1 cellular context compared by ENCODE assay signal in the genomic region with DNA sequence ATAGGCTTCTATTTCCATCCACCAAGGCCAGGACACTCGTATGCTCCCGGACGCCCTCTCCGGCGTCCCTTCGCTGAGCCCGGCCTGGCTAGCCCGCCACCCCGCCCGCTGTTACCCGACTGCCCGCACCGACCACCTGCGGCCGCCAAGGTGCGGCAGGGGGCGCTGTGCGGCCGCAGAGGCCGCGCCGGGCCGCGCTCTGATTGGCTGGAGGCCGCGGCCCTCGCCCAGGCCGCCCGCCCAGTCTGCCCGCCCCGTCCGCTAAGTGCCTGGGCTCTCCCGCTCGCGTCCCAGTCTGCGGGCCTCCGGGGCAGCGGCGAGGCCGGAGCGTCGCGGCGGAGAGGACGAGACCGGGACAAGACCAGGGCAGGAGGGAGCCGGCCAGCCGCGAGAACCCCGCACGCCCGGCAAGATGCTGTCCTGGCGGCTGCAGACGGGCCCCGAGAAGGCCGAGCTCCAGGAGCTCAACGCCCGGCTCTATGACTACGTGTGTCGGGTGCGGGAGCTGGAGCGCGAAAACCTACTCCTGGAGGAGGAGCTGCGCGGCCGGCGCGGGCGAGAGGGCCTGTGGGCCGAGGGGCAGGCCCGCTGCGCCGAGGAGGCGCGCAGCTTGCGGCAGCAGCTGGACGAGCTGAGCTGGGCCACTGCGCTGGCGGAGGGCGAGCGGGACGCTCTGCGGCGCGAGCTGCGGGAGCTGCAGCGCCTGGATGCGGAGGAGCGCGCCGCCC.
TF ChIP-seq lines count a peak whose summit lies in the region.

A gene with protein sequence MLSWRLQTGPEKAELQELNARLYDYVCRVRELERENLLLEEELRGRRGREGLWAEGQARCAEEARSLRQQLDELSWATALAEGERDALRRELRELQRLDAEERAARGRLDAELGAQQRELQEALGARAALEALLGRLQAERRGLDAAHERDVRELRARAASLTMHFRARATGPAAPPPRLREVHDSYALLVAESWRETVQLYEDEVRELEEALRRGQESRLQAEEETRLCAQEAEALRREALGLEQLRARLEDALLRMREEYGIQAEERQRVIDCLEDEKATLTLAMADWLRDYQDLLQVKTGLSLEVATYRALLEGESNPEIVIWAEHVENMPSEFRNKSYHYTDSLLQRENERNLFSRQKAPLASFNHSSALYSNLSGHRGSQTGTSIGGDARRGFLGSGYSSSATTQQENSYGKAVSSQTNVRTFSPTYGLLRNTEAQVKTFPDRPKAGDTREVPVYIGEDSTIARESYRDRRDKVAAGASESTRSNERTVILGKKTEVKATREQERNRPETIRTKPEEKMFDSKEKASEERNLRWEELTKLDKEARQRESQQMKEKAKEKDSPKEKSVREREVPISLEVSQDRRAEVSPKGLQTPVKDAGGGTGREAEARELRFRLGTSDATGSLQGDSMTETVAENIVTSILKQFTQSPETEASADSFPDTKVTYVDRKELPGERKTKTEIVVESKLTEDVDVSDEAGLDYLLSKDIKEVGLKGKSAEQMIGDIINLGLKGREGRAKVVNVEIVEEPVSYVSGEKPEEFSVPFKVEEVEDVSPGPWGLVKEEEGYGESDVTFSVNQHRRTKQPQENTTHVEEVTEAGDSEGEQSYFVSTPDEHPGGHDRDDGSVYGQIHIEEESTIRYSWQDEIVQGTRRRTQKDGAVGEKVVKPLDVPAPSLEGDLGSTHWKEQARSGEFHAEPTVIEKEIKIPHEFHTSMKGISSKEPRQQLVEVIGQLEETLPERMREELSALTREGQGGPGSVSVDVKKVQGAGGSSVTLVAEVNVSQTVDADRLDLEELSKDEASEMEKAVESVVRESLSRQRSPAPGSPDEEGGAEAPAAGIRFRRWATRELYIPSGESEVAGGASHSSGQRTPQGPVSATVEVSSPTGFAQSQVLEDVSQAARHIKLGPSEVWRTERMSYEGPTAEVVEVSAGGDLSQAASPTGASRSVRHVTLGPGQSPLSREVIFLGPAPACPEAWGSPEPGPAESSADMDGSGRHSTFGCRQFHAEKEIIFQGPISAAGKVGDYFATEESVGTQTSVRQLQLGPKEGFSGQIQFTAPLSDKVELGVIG (N-terminal part only) (plus strand): TSS at position 293 of the 728 bp plus-strand sequence. CDS start 120 bp downstream, at position 413.

TF ChIP-seq in Ishikawa, 13 proteins besides CTCF, POLR2A, EP300 and RAD21 (continued from another document):
- TF ChIP-seq, protein P1, sequence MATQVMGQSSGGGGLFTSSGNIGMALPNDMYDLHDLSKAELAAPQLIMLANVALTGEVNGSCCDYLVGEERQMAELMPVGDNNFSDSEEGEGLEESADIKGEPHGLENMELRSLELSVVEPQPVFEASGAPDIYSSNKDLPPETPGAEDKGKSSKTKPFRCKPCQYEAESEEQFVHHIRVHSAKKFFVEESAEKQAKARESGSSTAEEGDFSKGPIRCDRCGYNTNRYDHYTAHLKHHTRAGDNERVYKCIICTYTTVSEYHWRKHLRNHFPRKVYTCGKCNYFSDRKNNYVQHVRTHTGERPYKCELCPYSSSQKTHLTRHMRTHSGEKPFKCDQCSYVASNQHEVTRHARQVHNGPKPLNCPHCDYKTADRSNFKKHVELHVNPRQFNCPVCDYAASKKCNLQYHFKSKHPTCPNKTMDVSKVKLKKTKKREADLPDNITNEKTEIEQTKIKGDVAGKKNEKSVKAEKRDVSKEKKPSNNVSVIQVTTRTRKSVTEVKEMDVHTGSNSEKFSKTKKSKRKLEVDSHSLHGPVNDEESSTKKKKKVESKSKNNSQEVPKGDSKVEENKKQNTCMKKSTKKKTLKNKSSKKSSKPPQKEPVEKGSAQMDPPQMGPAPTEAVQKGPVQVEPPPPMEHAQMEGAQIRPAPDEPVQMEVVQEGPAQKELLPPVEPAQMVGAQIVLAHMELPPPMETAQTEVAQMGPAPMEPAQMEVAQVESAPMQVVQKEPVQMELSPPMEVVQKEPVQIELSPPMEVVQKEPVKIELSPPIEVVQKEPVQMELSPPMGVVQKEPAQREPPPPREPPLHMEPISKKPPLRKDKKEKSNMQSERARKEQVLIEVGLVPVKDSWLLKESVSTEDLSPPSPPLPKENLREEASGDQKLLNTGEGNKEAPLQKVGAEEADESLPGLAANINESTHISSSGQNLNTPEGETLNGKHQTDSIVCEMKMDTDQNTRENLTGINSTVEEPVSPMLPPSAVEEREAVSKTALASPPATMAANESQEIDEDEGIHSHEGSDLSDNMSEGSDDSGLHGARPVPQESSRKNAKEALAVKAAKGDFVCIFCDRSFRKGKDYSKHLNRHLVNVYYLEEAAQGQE (IDR thresholded peaks at IDR 0.05; ENCODE audit: low read depth) = no peak
